ENCODE assay signal across 15 cellular contexts in genomic region chr7:47170516-47170915, GRCh38.
A peak's percentile ranks its signal among the peaks of the same experiment; 100 is the strongest.
DNase-seq lines count a peak whose midpoint lies in the region; ATAC-seq, FAIRE-seq and TF ChIP-seq lines count a peak whose summit lies in the region.
"Had no signal": no experiment of that assay in that cellular context is flagged by ENCODE, and none has a peak within 500 bp of the region (broad histone marks: within the 10 kb centered on the region; RNA-seq: fewer than 3 reads in every experiment).

No MANE protein-coding gene starts in this region.

- CTCF ChIA-PET in activated CD8-positive, alpha-beta T cell treated with anti-CD3 and anti-CD28 coated beads, Interleukin-2, amount 10 ng/mL, durations not matched to agents 7 days and 5 days (lab: Charles Lee): no interaction called here

- no peak overlapping the region for H3K4me3 ChIP-seq in AG09309 (ENCODE audit: control insufficient read depth, low read depth, low read length)
- no peak overlapping the region for H3K4me3 ChIP-seq in GM23338
- H3K4me3 ChIP-seq in keratinocyte (ENCODE audit: control insufficient read depth in 2 of 3, extremely low read depth in 1 of 3, insufficient read depth in 2 of 3, low read depth in 1 of 3, low read length in 3 of 3): no peak overlapping the region
- H3K4me3 ChIP-seq: stomach had no signal

- H4K20me1 ChIP-seq in GM23338 (replicated peaks; ENCODE audit: insufficient read depth) (no peaks in the 10 kb centered on the region), keratinocyte (ENCODE audit: control insufficient read depth, extremely low read depth, insufficient read depth, low read length) (no peaks in the 10 kb centered on the region)

- H3K4me2 ChIP-seq in GM23338 (no peak overlapping the region), keratinocyte (ENCODE audit: control insufficient read depth, extremely low read depth, insufficient read depth, low read depth, low read length) (no peak overlapping the region)

- no peaks in the 10 kb centered on the region for H3K9me2 ChIP-seq in GM23338 (ENCODE audit: insufficient read depth)

- H3K4me1 ChIP-seq in GM23338 (ENCODE audit: insufficient read depth) (no peaks in the 10 kb centered on the region), keratinocyte (ENCODE audit: control insufficient read depth, extremely low read depth, insufficient read depth, low read length) (no peaks in the 10 kb centered on the region)
- H3K4me1 ChIP-seq: stomach had no signal

- DNase-seq in AG09309 (ENCODE audit: low read depth): no peak
- peak; percentile 31 for DNase-seq in GM23338 (ENCODE audit: low spot score)
- DNase-seq in amniotic epithelial cell (ENCODE audit: low read depth): peak; percentile 29
- DNase-seq in keratinocyte (ENCODE audit: low read depth, low spot score): no peak
- DNase-seq in immature natural killer cell: no peak
- DNase-seq in D721Med (ENCODE audit: insufficient read length, low spot score): no peak
- DNase-seq in activated CD8-positive, alpha-beta T cell treated with anti-CD3 and anti-CD28 coated beads, Interleukin-2, amount 10 ng/mL, durations not matched to agents 7 days and 5 days: no peak
- DNase-seq: activated CD4-positive, alpha-beta T cell treated with anti-CD3 and anti-CD28 coated beads, Interleukin-2, amount 50 U/mL, for 48 hours; DMS79; islet precursor cell; nucleus accumbens; SHP77; stomach had no signal

- H3K4me1 Mint-ChIP-seq in GM23338 (no peaks in the 10 kb centered on the region), immature natural killer cell (no peaks in the 10 kb centered on the region)
- H3K4me1 Mint-ChIP-seq in activated CD8-positive, alpha-beta T cell treated with anti-CD3 and anti-CD28 coated beads, Interleukin-2, amount 10 ng/mL, durations not matched to agents 7 days and 5 days (ENCODE audit: low read depth): no peaks in the 10 kb centered on the region

- POLR2A ChIA-PET in activated CD8-positive, alpha-beta T cell treated with anti-CD3 and anti-CD28 coated beads, Interleukin-2, amount 10 ng/mL, durations not matched to agents 7 days and 5 days (lab: Charles Lee): no interaction called here

- H3K4me3 Mint-ChIP-seq in GM23338 (no peak overlapping the region), immature natural killer cell (no peak overlapping the region)
- no peak overlapping the region for H3K4me3 Mint-ChIP-seq in activated CD8-positive, alpha-beta T cell treated with anti-CD3 and anti-CD28 coated beads, Interleukin-2, amount 10 ng/mL, durations not matched to agents 7 days and 5 days
- H3K4me3 Mint-ChIP-seq: IgD-negative memory B cell had no signal

- H3K79me2 ChIP-seq in GM23338 (replicated peaks; ENCODE audit: insufficient read depth) (no peaks in the 10 kb centered on the region), keratinocyte (ENCODE audit: control insufficient read depth, insufficient read depth, low read length) (no peaks in the 10 kb centered on the region)

- H3K9me3 ChIP-seq in keratinocyte (ENCODE audit: control insufficient read depth, low read depth, low read length): no peaks in the 10 kb centered on the region
- H3K9me3 ChIP-seq: stomach had no signal

- H2AFZ ChIP-seq in GM23338 (no peak overlapping the region), keratinocyte (ENCODE audit: control insufficient read depth, low read length) (no peak overlapping the region)

- H3K27me3 Mint-ChIP-seq in GM23338 (ENCODE audit: insufficient read depth, low read depth, poor library complexity) (no peaks in the 10 kb centered on the region), immature natural killer cell (ENCODE audit: low read depth in 3 of 3) (peaks cover 0 to 2% (median 0%) of the 10 kb centered on the region in 3 donors)
- no peaks in the 10 kb centered on the region for H3K27me3 Mint-ChIP-seq in activated CD8-positive, alpha-beta T cell treated with anti-CD3 and anti-CD28 coated beads, Interleukin-2, amount 10 ng/mL, durations not matched to agents 7 days and 5 days (ENCODE audit: low read depth)

- peaks cover under 1% of the 10 kb centered on the region for H3K9me3 Mint-ChIP-seq in GM23338
- H3K9me3 Mint-ChIP-seq in immature natural killer cell: no peaks in the 10 kb centered on the region
- no peaks in the 10 kb centered on the region for H3K9me3 Mint-ChIP-seq in activated CD8-positive, alpha-beta T cell treated with anti-CD3 and anti-CD28 coated beads, Interleukin-2, amount 10 ng/mL, durations not matched to agents 7 days and 5 days (ENCODE audit: insufficient read depth)

- H3K9ac ChIP-seq in keratinocyte (ENCODE audit: control insufficient read depth, extremely low read depth, insufficient read depth, low read length): no peak overlapping the region

- dilution Hi-C loops in keratinocyte (cut with MboI; ENCODE audit: extremely low pct_ligation_motif_present, low sequenced_read_pairs): no loop called here

- TF ChIP-seq CTCF in AG09309 (IDR thresholded peaks at IDR 0.05; ENCODE audit: control insufficient read depth, insufficient read depth, low read depth, low read length, missing control alignments): peak; percentile 54
- peak; percentile 59 to 60 for TF ChIP-seq CTCF in GM23338 (conservative IDR thresholded peaks at IDR 0.05; ENCODE audit: low read depth in 2 of 2)
- peak; percentile 28 to 54 (median 46) for TF ChIP-seq CTCF in keratinocyte (optimal IDR thresholded peaks at IDR 0.05 in 1 of 3, IDR thresholded peaks at IDR 0.05 in 1 of 3, conservative IDR thresholded peaks at IDR 0.05 in 1 of 3; ENCODE audit: extremely low read depth in 1 of 3, insufficient read depth in 2 of 3, low read length in 3 of 3)
- TF ChIP-seq CTCF in D721Med (IDR thresholded peaks at IDR 0.05; ENCODE audit: insufficient read depth, missing control alignments): no peak

- ATAC-seq in GM23338: peak; percentile 46
- no peak for ATAC-seq in HG03139 (IDR thresholded peaks at IDR 0.05; ENCODE audit: unreplicated experiment)
- no peak for ATAC-seq in activated CD8-positive, alpha-beta T cell treated with anti-CD3 and anti-CD28 coated beads, Interleukin-2, amount 10 ng/mL, durations not matched to agents 7 days and 5 days

- no peaks in the 10 kb centered on the region for H3F3A ChIP-seq in GM23338 (replicated peaks; ENCODE audit: low read depth)

- H3K27me3 ChIP-seq in GM23338 (ENCODE audit: insufficient read depth): no peaks in the 10 kb centered on the region
- peaks cover 6% of the 10 kb centered on the region for H3K27me3 ChIP-seq in keratinocyte (ENCODE audit: control insufficient read depth, extremely low read depth, insufficient read depth, low read length)
- H3K27me3 ChIP-seq: stomach had no signal

- H3K27ac ChIP-seq in GM23338 (ENCODE audit: low read depth): no peak overlapping the region
- no peak overlapping the region for H3K27ac ChIP-seq in keratinocyte (ENCODE audit: control insufficient read depth, insufficient read depth, low read length)
- H3K27ac ChIP-seq: stomach had no signal

- H3K36me3 Mint-ChIP-seq in GM23338 (ENCODE audit: low read depth): no peaks in the 10 kb centered on the region
- no peaks in the 10 kb centered on the region for H3K36me3 Mint-ChIP-seq in immature natural killer cell
- H3K36me3 Mint-ChIP-seq in activated CD8-positive, alpha-beta T cell treated with anti-CD3 and anti-CD28 coated beads, Interleukin-2, amount 10 ng/mL, durations not matched to agents 7 days and 5 days (ENCODE audit: low read depth): no peaks in the 10 kb centered on the region
- H3K36me3 Mint-ChIP-seq: IgD-negative memory B cell had no signal

- no peaks in the 10 kb centered on the region for H3K9me1 ChIP-seq in keratinocyte (ENCODE audit: control insufficient read depth, extremely low read depth, insufficient read depth, low read length)

- FAIRE-seq in keratinocyte (lab: Jason Lieb, UNC) (no peak), D721Med (lab: Jason Lieb, UNC) (no peak)

- no peaks in the 10 kb centered on the region for H3K36me3 ChIP-seq in GM23338 (ENCODE audit: insufficient read depth)
- H3K36me3 ChIP-seq in keratinocyte (ENCODE audit: control insufficient read depth in 2 of 2, extremely low read depth in 1 of 2, insufficient read depth in 2 of 2, low read length in 2 of 2): no peaks in the 10 kb centered on the region
- H3K36me3 ChIP-seq: stomach had no signal

- H3K27ac Mint-ChIP-seq in GM23338 (no peak overlapping the region), immature natural killer cell (no peak overlapping the region)
- H3K27ac Mint-ChIP-seq in activated CD8-positive, alpha-beta T cell treated with anti-CD3 and anti-CD28 coated beads, Interleukin-2, amount 10 ng/mL, durations not matched to agents 7 days and 5 days: no peak overlapping the region
- H3K27ac Mint-ChIP-seq: IgD-negative memory B cell had no signal

TF ChIP-seq in GM23338, 12 proteins besides CTCF, POLR2A, EP300 and RAD21 (continues in another document):
- TF ChIP-seq NANOG (IDR thresholded peaks at IDR 0.05; ENCODE audit: borderline replicate concordance): no peak
- TF ChIP-seq ZNF114 (CRISPR knock-in tag; IDR thresholded peaks at IDR 0.05): no peak

Comparison
In these comparisons a context has a peak if more than half of its experiments do, and no peak if none do; other contexts are left out.
1. DNase-seq: peak in GM23338 (single experiment) and amniotic epithelial cell (single experiment); none in AG09309 (single experiment), keratinocyte (single experiment), immature natural killer cell (0 of 3), D721Med (single experiment) and activated CD8-positive, alpha-beta T cell treated with anti-CD3 and anti-CD28 coated beads, Interleukin-2, amount 10 ng/mL, durations not matched to agents 7 days and 5 days (single experiment).